ENCODE assay signal across 1 cellular context in genomic region chr6:4155848-4156466, GRCh38.
A peak's percentile ranks its signal among the peaks of the same experiment; 100 is the strongest.
TF ChIP-seq lines count a peak whose summit lies in the region.

No MANE protein-coding gene starts in this region.

TF ChIP-seq in HEK293, 187 proteins besides CTCF, POLR2A, EP300 and RAD21 (continued from another document):
- no peak for TF ChIP-seq ZNF704 (tag by site-specific recombination; IDR thresholded peaks at IDR 0.05)
- TF ChIP-seq ZNF561 (tag by site-specific recombination; IDR thresholded peaks at IDR 0.05; ENCODE audit: borderline replicate concordance): no peak
- TF ChIP-seq ZNF792 (tag by site-specific recombination; IDR thresholded peaks at IDR 0.05): no peak
- TF ChIP-seq ZNF221 (tag by site-specific recombination; IDR thresholded peaks at IDR 0.05; ENCODE audit: borderline replicate concordance): no peak
- TF ChIP-seq ZNF37A (tag by site-specific recombination; IDR thresholded peaks at IDR 0.05): no peak
- TF ChIP-seq GFI1B (tag by site-specific recombination; IDR thresholded peaks at IDR 0.05): no peak
- peak; percentile 65 for TF ChIP-seq YY1 (tag by site-specific recombination; IDR thresholded peaks at IDR 0.05)
- no peak for TF ChIP-seq ZNF555 (tag by site-specific recombination; conservative IDR thresholded peaks at IDR 0.05)
- no peak for TF ChIP-seq ZNF311 (tag by site-specific recombination; IDR thresholded peaks at IDR 0.05; ENCODE audit: borderline replicate concordance)
- no peak for TF ChIP-seq BCL6B (tag by site-specific recombination; IDR thresholded peaks at IDR 0.05)
- TF ChIP-seq ZNF548 (tag by site-specific recombination; IDR thresholded peaks at IDR 0.05): no peak
- TF ChIP-seq ZNF433 (tag by site-specific recombination; IDR thresholded peaks at IDR 0.05; ENCODE audit: low read depth): no peak
- TF ChIP-seq ZSCAN30 (tag by site-specific recombination; IDR thresholded peaks at IDR 0.05): 0 out of 2 replicates have a peak, but pooled peaks have one; percentile 23
- no peak for TF ChIP-seq ZNF658 (tag by site-specific recombination; IDR thresholded peaks at IDR 0.05)
- TF ChIP-seq ZNF48 (tag by site-specific recombination; IDR thresholded peaks at IDR 0.05): no peak
- no peak for TF ChIP-seq ZNF24 (tag by site-specific recombination; IDR thresholded peaks at IDR 0.05)
- peak; percentile 97 for TF ChIP-seq ZNF654 (tag by site-specific recombination; IDR thresholded peaks at IDR 0.05; ENCODE audit: low read depth)
- no peak for TF ChIP-seq ZNF623 (tag by site-specific recombination; IDR thresholded peaks at IDR 0.05)
- no peak for TF ChIP-seq ZNF843 (tag by site-specific recombination; IDR thresholded peaks at IDR 0.05)
- TF ChIP-seq ZNF18 (tag by site-specific recombination; IDR thresholded peaks at IDR 0.05): no peak
- no peak for TF ChIP-seq ZNF530 (tag by site-specific recombination; IDR thresholded peaks at IDR 0.05; ENCODE audit: low read depth)
- no peak for TF ChIP-seq ZNF280D (tag by site-specific recombination; IDR thresholded peaks at IDR 0.05)
- no peak for TF ChIP-seq ZNF362 (tag by site-specific recombination; IDR thresholded peaks at IDR 0.05)
- no peak for TF ChIP-seq ZNF112 (tag by site-specific recombination; IDR thresholded peaks at IDR 0.05)
- TF ChIP-seq ZNF302 (tag by site-specific recombination; IDR thresholded peaks at IDR 0.05; ENCODE audit: low read depth): no peak
- no peak for TF ChIP-seq GLI2 (tag by site-specific recombination; IDR thresholded peaks at IDR 0.05; ENCODE audit: borderline replicate concordance, low read depth)
- no peak for TF ChIP-seq ZSCAN23 (tag by site-specific recombination; IDR thresholded peaks at IDR 0.05)
- no peak for TF ChIP-seq ZIC2 (tag by site-specific recombination; IDR thresholded peaks at IDR 0.05)
- TF ChIP-seq ZNF660 (tag by site-specific recombination; IDR thresholded peaks at IDR 0.05): no peak
- TF ChIP-seq PRDM4 (tag by site-specific recombination; IDR thresholded peaks at IDR 0.05): no peak
- no peak for TF ChIP-seq ZNF366 (tag by site-specific recombination; conservative IDR thresholded peaks at IDR 0.05)
- no peak for TF ChIP-seq ZNF558 (tag by site-specific recombination; IDR thresholded peaks at IDR 0.05)
- no peak for TF ChIP-seq ZNF514 (tag by site-specific recombination; IDR thresholded peaks at IDR 0.05)
- TF ChIP-seq ZNF707 (tag by site-specific recombination; IDR thresholded peaks at IDR 0.05): no peak
